23 cellular contexts compared by ENCODE assay signal in genomic region chr10:113485801-113486200, GRCh38.
"Had no signal": no experiment of that assay in that cellular context is flagged by ENCODE, and none has a peak within 500 bp of the region (broad histone marks: within the 10 kb centered on the region; RNA-seq: fewer than 3 reads in every experiment).

No MANE protein-coding gene starts in this region.

- H3K27ac ChIP-seq: lower lobe of right lung, ovary, right atrium auricular region, right lobe of liver, skin epidermis, suprapubic skin, thoracic aorta, tibial artery, vagina had no signal

- ATAC-seq: left colon; left lung; lower lobe of right lung; natural killer cell; right lobe of liver; stimulated activated naive B cell treated with anti-CD40 and anti-IgM and Interleukin-4, amounts not matched to agents 10 μg/mL and 1 μg/mL and 100 μg/mL, for 72 hours had no signal

- H3K4me1 Mint-ChIP-seq: naive B cell; natural killer cell; stimulated activated naive B cell treated with anti-CD40 and anti-IgM and Interleukin-4, amounts not matched to agents 10 μg/mL and 1 μg/mL and 100 μg/mL, for 72 hours had no signal

- H3K4me1 ChIP-seq: lower lobe of right lung, right atrium auricular region, suprapubic skin, vagina had no signal

- H3K9me3 ChIP-seq: ovary, right lobe of liver, vagina had no signal

- H3K4me3 ChIP-seq: left lung, lower lobe of right lung, ovary, right atrium auricular region, right lobe of liver, skin epidermis, suprapubic skin, thoracic aorta, tibial artery, vagina had no signal

- H3K27ac Mint-ChIP-seq: naive B cell; natural killer cell; progenitor cell of endocrine pancreas; stimulated activated naive B cell treated with anti-CD40 and anti-IgM and Interleukin-4, amounts not matched to agents 10 μg/mL and 1 μg/mL and 100 μg/mL, for 72 hours; stimulated activated naive CD8-positive, alpha-beta T cell treated with anti-CD3 and anti-CD28 coated beads, Interleukin-15, Interleukin-2, amounts not matched to agents 100 ng/mL and 50 ng/mL, for 24 hours had no signal

- H3K9me3 Mint-ChIP-seq: natural killer cell; stimulated activated naive CD8-positive, alpha-beta T cell treated with anti-CD3 and anti-CD28 coated beads, Interleukin-15, Interleukin-2, amounts not matched to agents 100 ng/mL and 50 ng/mL, for 24 hours had no signal

- H3K4me3 Mint-ChIP-seq: naive B cell; natural killer cell; stimulated activated naive B cell treated with anti-CD40 and anti-IgM and Interleukin-4, amounts not matched to agents 10 μg/mL and 1 μg/mL and 100 μg/mL, for 72 hours; stimulated activated naive CD8-positive, alpha-beta T cell treated with anti-CD3 and anti-CD28 coated beads, Interleukin-15, Interleukin-2, amounts not matched to agents 100 ng/mL and 50 ng/mL, for 24 hours had no signal

- H3K36me3 Mint-ChIP-seq: naive B cell; natural killer cell; stimulated activated naive B cell treated with anti-CD40 and anti-IgM and Interleukin-4, amounts not matched to agents 10 μg/mL and 1 μg/mL and 100 μg/mL, for 72 hours had no signal

- H3K36me3 ChIP-seq: left lung, lower lobe of right lung, ovary, right atrium auricular region, right lobe of liver, suprapubic skin, thoracic aorta, vagina had no signal

- H3K27me3 ChIP-seq: left lung, ovary, right atrium auricular region, right lobe of liver, suprapubic skin, tibial artery, vagina had no signal

- DNase-seq: hippocampal formation; left colon; left lung; lower lobe of right lung; mesenchymal stem cell; naive B cell; natural killer cell; ovary; right lobe of liver; stimulated activated CD4-positive, alpha-beta T cell treated with anti-CD3 and anti-CD28 coated beads, Interleukin-12 subunit alpha, Interleukin-12 subunit beta, amount 100 ng/mL, for 4 hours; stimulated activated CD4-positive, alpha-beta T cell treated with anti-CD3 and anti-CD28 coated beads, Interleukin-15, amount 100 ng/mL, for 24 hours; stimulated activated CD4-positive, alpha-beta T cell treated with anti-CD3 and anti-CD28 coated beads, Interleukin-2, amount 100 ng/mL, for 24 hours; stimulated activated CD4-positive, alpha-beta T cell treated with anti-CD3 and anti-CD28 coated beads, Interleukin-4, amount 100 ng/mL, for 1 hour; stimulated activated naive B cell treated with anti-CD40 and anti-IgM and Interleukin-4, amounts not matched to agents 10 μg/mL and 1 μg/mL and 100 μg/mL, for 72 hours; tibial artery had no signal

- FAIRE-seq: keratinocyte had no signal
